Comparison of ENCODE assay signal across 23 cellular contexts in the genomic region with DNA sequence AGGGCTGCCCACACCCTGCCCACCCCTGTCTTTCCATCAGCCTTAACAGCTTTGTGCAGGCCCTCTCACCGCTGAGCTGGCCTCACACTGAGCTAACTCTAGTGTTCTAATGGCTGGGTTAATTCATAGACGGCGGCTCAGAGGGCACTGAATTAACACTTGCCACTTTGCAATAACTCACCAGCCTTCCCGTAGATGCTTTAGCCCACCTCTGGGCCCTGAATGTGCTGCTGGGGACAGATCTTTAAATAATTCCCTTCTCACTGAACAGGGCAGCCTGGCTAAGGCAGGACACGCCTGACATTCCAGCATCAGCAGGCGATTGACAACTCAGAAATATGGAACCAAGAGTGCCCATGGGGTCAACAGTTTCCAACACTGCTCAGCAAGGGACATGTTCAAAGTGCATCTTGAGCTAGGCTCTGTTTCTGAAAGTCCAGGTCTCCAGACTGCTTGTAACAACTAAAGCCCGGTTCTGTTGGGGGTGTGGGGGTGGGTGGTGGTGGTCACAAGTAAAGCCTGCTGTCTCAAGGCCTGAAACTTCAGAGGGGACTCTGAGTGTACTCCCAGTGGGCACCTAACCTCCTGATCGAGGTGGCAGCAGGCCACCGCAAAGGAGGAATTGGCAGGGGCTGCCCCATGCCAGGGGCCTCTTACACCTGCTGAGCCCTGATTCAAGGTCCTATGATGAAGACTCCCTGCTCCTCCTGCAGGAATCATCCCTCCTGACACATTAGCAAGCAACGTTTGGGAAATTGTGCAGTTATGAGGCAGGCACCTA.
"Had no signal": no experiment of that assay in that cellular context is flagged by ENCODE, and none has a peak within 500 bp of the region (broad histone marks: within the 10 kb centered on the region; RNA-seq: fewer than 3 reads in every experiment).

No MANE protein-coding gene starts in this region.

- H3K27me3 ChIP-seq: ascending aorta, gastrocnemius medialis, neutrophil, right lobe of liver had no signal

- H3K4me3 Mint-ChIP-seq: activated T-helper 17 cell treated with anti-CD3 and anti-CD28 coated beads, Interleukin-2, amount 50 U/mL, for 72 hours; effector memory CD8-positive, alpha-beta T cell; memory B cell; naive thymus-derived CD8-positive, alpha-beta T cell; stimulated activated naive CD8-positive, alpha-beta T cell treated with anti-CD3 and anti-CD28 coated beads, Interleukin-15, amount 100 ng/mL, for 72 hours had no signal

- H3K9me3 Mint-ChIP-seq: activated naive CD4-positive, alpha-beta T cell treated with anti-CD3 and anti-CD28 coated beads, Interleukin-2, amount 50 U/mL, for 72 hours; activated T-helper 17 cell treated with anti-CD3 and anti-CD28 coated beads, Interleukin-2, amount 50 U/mL, for 72 hours; effector memory CD8-positive, alpha-beta T cell; memory B cell; naive thymus-derived CD8-positive, alpha-beta T cell; stimulated activated naive CD8-positive, alpha-beta T cell treated with anti-CD3 and anti-CD28 coated beads, Interleukin-15, amount 100 ng/mL, for 72 hours had no signal

- H3K9ac ChIP-seq: parathyroid adenoma had no signal

- H3K4me3 ChIP-seq: ascending aorta, gastrocnemius medialis, heart left ventricle, right lobe of liver, skin epidermis, tibial artery had no signal

- H3K4me1 ChIP-seq: ascending aorta, gastrocnemius medialis, right lobe of liver, tibial artery had no signal

- H3K36me3 ChIP-seq: ascending aorta, gastrocnemius medialis, heart left ventricle, neutrophil, right lobe of liver, tibial artery had no signal

- H3K27ac ChIP-seq: ascending aorta, gastrocnemius medialis, heart left ventricle, neutrophil, parathyroid adenoma, right lobe of liver, skin epidermis, tibial artery, VCaP had no signal

- ATAC-seq: activated naive CD4-positive, alpha-beta T cell treated with anti-CD3 and anti-CD28 coated beads, Interleukin-2, amount 50 U/mL, for 72 hours; activated T-helper 17 cell treated with anti-CD3 and anti-CD28 coated beads, Interleukin-2, amount 50 U/mL, for 72 hours; effector memory CD8-positive, alpha-beta T cell; esophagus mucosa; gastrocnemius medialis; heart left ventricle; left colon; naive thymus-derived CD8-positive, alpha-beta T cell; right lobe of liver; stimulated activated naive CD8-positive, alpha-beta T cell treated with anti-CD3 and anti-CD28 coated beads, Interleukin-15, amount 100 ng/mL, for 72 hours had no signal

- H3K27ac Mint-ChIP-seq: activated T-helper 17 cell treated with anti-CD3 and anti-CD28 coated beads, Interleukin-2, amount 50 U/mL, for 72 hours; effector memory CD8-positive, alpha-beta T cell; memory B cell; stimulated activated naive CD8-positive, alpha-beta T cell treated with anti-CD3 and anti-CD28 coated beads, Interleukin-15, amount 100 ng/mL, for 72 hours had no signal

- DNase-seq: activated CD4-positive, CD25-positive, alpha-beta regulatory T cell treated with anti-CD3 and anti-CD28 coated beads, Interleukin-2, amount 50 U/mL, for 72 hours; activated T-cell treated with anti-CD3 and anti-CD28 coated beads, Interleukin-2, amount 50 U/mL, for 1 hour; central memory CD4-positive, alpha-beta T cell; effector memory CD8-positive, alpha-beta T cell; gastrocnemius medialis; heart left ventricle; left colon; naive thymus-derived CD8-positive, alpha-beta T cell; right lobe of liver; stimulated activated CD4-positive, alpha-beta T cell treated with anti-CD3 and anti-CD28 coated beads, Interleukin-1b, Interleukin-23, amount 100 ng/mL, for 48 hours; stimulated activated naive CD8-positive, alpha-beta T cell treated with anti-CD3 and anti-CD28 coated beads, Interleukin-15, amount 100 ng/mL, for 72 hours; SW 1271; T-helper 2 cell had no signal

- H3K4me1 Mint-ChIP-seq: activated T-helper 17 cell treated with anti-CD3 and anti-CD28 coated beads, Interleukin-2, amount 50 U/mL, for 72 hours; naive thymus-derived CD8-positive, alpha-beta T cell had no signal

- H3K9me3 ChIP-seq: ascending aorta, gastrocnemius medialis, heart left ventricle, neutrophil, right lobe of liver, tibial artery had no signal

- H3K79me2 ChIP-seq: parathyroid adenoma had no signal

- H2AFZ ChIP-seq: parathyroid adenoma had no signal

- H3K36me3 Mint-ChIP-seq: activated naive CD4-positive, alpha-beta T cell treated with anti-CD3 and anti-CD28 coated beads, Interleukin-2, amount 50 U/mL, for 72 hours; memory B cell; naive thymus-derived CD8-positive, alpha-beta T cell had no signal
